In genomic region chr14:99461411-99461810, GRCh38 we compare ENCODE assay signal across 25 cellular contexts.
"Had no signal": no experiment of that assay in that cellular context is flagged by ENCODE, and none has a peak within 500 bp of the region (broad histone marks: within the 10 kb centered on the region; RNA-seq: fewer than 3 reads in every experiment).

No MANE protein-coding gene starts in this region.

- H3K27ac ChIP-seq: ascending aorta, esophagus squamous epithelium, left ventricle myocardium inferior, parathyroid adenoma, psoas muscle, testis, transverse colon had no signal

- H3K9ac ChIP-seq: parathyroid adenoma had no signal

- H3K4me1 ChIP-seq: ascending aorta, esophagus squamous epithelium, parathyroid adenoma, testis, transverse colon had no signal

- H3K4me1 Mint-ChIP-seq: neural crest cell had no signal

- H3K27me3 Mint-ChIP-seq: activated naive CD4-positive, alpha-beta T cell treated with anti-CD3 and anti-CD28 coated beads, Interleukin-2, amount 10 ng/mL, durations not matched to agents 7 days and 5 days; activated naive CD8-positive, alpha-beta T cell treated with anti-CD3 and anti-CD28 coated beads, Interleukin-2, amount 10 ng/mL, durations not matched to agents 7 days and 5 days; brain; naive B cell had no signal

- H3K27ac Mint-ChIP-seq: activated naive CD4-positive, alpha-beta T cell treated with anti-CD3 and anti-CD28 coated beads, Interleukin-2, amount 10 ng/mL, durations not matched to agents 7 days and 5 days; activated naive CD8-positive, alpha-beta T cell treated with anti-CD3 and anti-CD28 coated beads, Interleukin-2, amount 10 ng/mL, durations not matched to agents 7 days and 5 days; activated T-helper 1 cell treated with anti-CD3 and anti-CD28 coated beads, Interleukin-12 subunit alpha, Interleukin-12 subunit beta, Interleukin-2, Interleukin-4 antibody, amounts not matched to agents 30 ng/mL and 10 ng/mL and 1 ng/mL, durations not matched to agents 14 hours and 24 hours and 36 hours had no signal

- ATAC-seq: psoas muscle had no signal

- H3K9me3 ChIP-seq: ascending aorta, esophagus squamous epithelium, left ventricle myocardium inferior, psoas muscle, testis, transverse colon had no signal

- H3K4me3 ChIP-seq: ascending aorta, esophagus squamous epithelium, left ventricle myocardium inferior, psoas muscle, testis, transverse colon had no signal

- H2AFZ ChIP-seq: parathyroid adenoma had no signal

- H3K4me3 Mint-ChIP-seq: activated naive CD4-positive, alpha-beta T cell treated with anti-CD3 and anti-CD28 coated beads, Interleukin-2, amount 10 ng/mL, durations not matched to agents 7 days and 5 days; activated naive CD8-positive, alpha-beta T cell treated with anti-CD3 and anti-CD28 coated beads, Interleukin-2, amount 10 ng/mL, durations not matched to agents 7 days and 5 days; activated T-helper 1 cell treated with anti-CD3 and anti-CD28 coated beads, Interleukin-12 subunit alpha, Interleukin-12 subunit beta, Interleukin-2, Interleukin-4 antibody, amounts not matched to agents 30 ng/mL and 10 ng/mL and 1 ng/mL, durations not matched to agents 14 hours and 24 hours and 36 hours; brain; naive B cell; neural crest cell had no signal

- H3K9me3 Mint-ChIP-seq: activated naive CD4-positive, alpha-beta T cell treated with anti-CD3 and anti-CD28 coated beads, Interleukin-2, amount 10 ng/mL, durations not matched to agents 7 days and 5 days; activated naive CD8-positive, alpha-beta T cell treated with anti-CD3 and anti-CD28 coated beads, Interleukin-2, amount 10 ng/mL, durations not matched to agents 7 days and 5 days; activated T-helper 1 cell treated with anti-CD3 and anti-CD28 coated beads, Interleukin-12 subunit alpha, Interleukin-12 subunit beta, Interleukin-2, Interleukin-4 antibody, amounts not matched to agents 30 ng/mL and 10 ng/mL and 1 ng/mL, durations not matched to agents 14 hours and 24 hours and 36 hours; brain; naive B cell; neural crest cell had no signal

- H3K27me3 ChIP-seq: ascending aorta, esophagus squamous epithelium, testis, transverse colon had no signal

- DNase-seq: activated CD4-positive, alpha-beta T cell treated with anti-CD3 and anti-CD28 coated beads for 4 hours; activated CD4-positive, alpha-beta T cell treated with anti-CD3 and anti-CD28 coated beads, Interleukin-2, amount 50 U/mL, for 4 hours; activated CD4-positive, CD25-positive, alpha-beta regulatory T cell; activated gamma-delta T cell; activated naive CD4-positive, alpha-beta T cell treated with anti-CD3 and anti-CD28 coated beads, Interleukin-2, amount 10 ng/mL, durations not matched to agents 7 days and 5 days; activated naive CD8-positive, alpha-beta T cell treated with anti-CD3 and anti-CD28 coated beads, Interleukin-2, amount 10 ng/mL, durations not matched to agents 7 days and 5 days; activated T-cell treated with anti-CD3 and anti-CD28 coated beads, Interleukin-2, amount 50 U/mL, for 1 hour; cortex of kidney; esophagus squamous epithelium; foreskin melanocyte; left ventricle myocardium inferior; naive B cell; nucleus accumbens; psoas muscle; stimulated activated CD4-positive, alpha-beta T cell treated with anti-CD3 and anti-CD28 coated beads, Interleukin-15, amount 100 ng/mL, for 24 hours; stimulated activated CD4-positive, alpha-beta T cell treated with anti-CD3 and anti-CD28 coated beads, Interleukin-2, amount 100 ng/mL, for 24 hours; stimulated activated naive CD4-positive, alpha-beta T cell treated with Interleukin-2 at 50 U/mL for 16 hours; T-helper 1 cell; testis; transverse colon had no signal
